ENCODE assay signal across 20 cellular contexts in the genomic region with DNA sequence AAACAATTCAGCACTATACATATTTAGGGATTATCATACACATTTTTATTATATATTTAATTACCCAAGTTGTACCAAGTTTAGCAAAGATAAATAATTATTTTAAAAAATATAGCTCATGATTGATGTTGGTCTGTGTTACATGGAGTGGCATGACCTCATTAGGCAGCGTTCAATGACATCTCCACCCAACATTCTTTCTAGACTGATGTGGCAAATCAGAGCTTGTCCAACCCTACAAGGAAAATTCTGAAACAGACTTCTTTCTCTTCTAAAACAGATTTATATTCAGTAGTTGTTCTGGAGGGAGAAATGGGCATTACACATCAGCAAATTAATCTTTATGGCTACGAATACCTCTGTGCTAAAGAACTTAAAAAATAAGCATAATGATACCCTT.
DNase-seq lines count a peak whose midpoint lies in the region; ATAC-seq and TF ChIP-seq lines count a peak whose summit lies in the region.
"Had no signal": no experiment of that assay in that cellular context is flagged by ENCODE, and none has a peak within 500 bp of the region (broad histone marks: within the 10 kb centered on the region; RNA-seq: fewer than 3 reads in every experiment).

No MANE protein-coding gene starts in this region.

- 0 out of 3 replicates have a peak, but pooled peaks have one; percentile 11 for ATAC-seq in SK-N-SH treated with all-trans-retinoic acid at 6 μM for 48 hours
- ATAC-seq in HG02759 (IDR thresholded peaks at IDR 0.05; ENCODE audit: unreplicated experiment): no peak
- ATAC-seq in HG03139 (IDR thresholded peaks at IDR 0.05; ENCODE audit: unreplicated experiment): no peak
- ATAC-seq in GM21515 (IDR thresholded peaks at IDR 0.05; ENCODE audit: unreplicated experiment): no peak
- ATAC-seq: body of pancreas, GM12878 had no signal

- peak; percentile 47 for DNase-seq in A172 (ENCODE audit: low spot score)
- DNase-seq in HPDE6-E6E7 (ENCODE audit: extremely low spot score): peak; percentile 43
- peak; percentile 64 to 81 for DNase-seq in foreskin fibroblast
- no peak for DNase-seq in nucleus accumbens (lab: John Stamatoyannopoulos, UW)
- DNase-seq: 8988T; activated gamma-delta T cell; body of pancreas; CD4-positive, alpha-beta memory T cell; H9; NCI-H1105; NCI-H2171 treated with DMSO at 0.1 percent for 48 hours; SHP77; stimulated activated CD4-positive, alpha-beta T cell treated with anti-CD3 and anti-CD28 coated beads, Interleukin-2, amount 100 ng/mL, for 24 hours had no signal

- no peak for TF ChIP-seq CTCF in foreskin fibroblast (IDR thresholded peaks at IDR 0.05; ENCODE audit: low read depth, low read length)

- no peak overlapping the region for H3K4me3 ChIP-seq in foreskin fibroblast (ENCODE audit: low read depth in 1 of 2, low read length in 2 of 2)
- H3K4me3 ChIP-seq: body of pancreas, GM12878, right atrium auricular region, thoracic aorta had no signal

TF ChIP-seq in SK-N-SH treated with all-trans-retinoic acid at 6 μM for 48 hours, 23 proteins besides CTCF, POLR2A, EP300 and RAD21:
- TF ChIP-seq PPARA (CRISPR knock-in tag; IDR thresholded peaks at IDR 0.05; ENCODE audit: borderline replicate concordance): no peak
- TF ChIP-seq, protein P1, sequence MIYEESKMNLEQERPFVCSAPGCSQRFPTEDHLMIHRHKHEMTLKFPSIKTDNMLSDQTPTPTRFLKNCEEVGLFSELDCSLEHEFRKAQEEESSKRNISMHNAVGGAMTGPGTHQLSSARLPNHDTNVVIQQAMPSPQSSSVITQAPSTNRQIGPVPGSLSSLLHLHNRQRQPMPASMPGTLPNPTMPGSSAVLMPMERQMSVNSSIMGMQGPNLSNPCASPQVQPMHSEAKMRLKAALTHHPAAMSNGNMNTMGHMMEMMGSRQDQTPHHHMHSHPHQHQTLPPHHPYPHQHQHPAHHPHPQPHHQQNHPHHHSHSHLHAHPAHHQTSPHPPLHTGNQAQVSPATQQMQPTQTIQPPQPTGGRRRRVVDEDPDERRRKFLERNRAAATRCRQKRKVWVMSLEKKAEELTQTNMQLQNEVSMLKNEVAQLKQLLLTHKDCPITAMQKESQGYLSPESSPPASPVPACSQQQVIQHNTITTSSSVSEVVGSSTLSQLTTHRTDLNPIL (CRISPR knock-in tag; IDR thresholded peaks at IDR 0.05; ENCODE audit: low read depth): no peak
- TF ChIP-seq, protein P2, sequence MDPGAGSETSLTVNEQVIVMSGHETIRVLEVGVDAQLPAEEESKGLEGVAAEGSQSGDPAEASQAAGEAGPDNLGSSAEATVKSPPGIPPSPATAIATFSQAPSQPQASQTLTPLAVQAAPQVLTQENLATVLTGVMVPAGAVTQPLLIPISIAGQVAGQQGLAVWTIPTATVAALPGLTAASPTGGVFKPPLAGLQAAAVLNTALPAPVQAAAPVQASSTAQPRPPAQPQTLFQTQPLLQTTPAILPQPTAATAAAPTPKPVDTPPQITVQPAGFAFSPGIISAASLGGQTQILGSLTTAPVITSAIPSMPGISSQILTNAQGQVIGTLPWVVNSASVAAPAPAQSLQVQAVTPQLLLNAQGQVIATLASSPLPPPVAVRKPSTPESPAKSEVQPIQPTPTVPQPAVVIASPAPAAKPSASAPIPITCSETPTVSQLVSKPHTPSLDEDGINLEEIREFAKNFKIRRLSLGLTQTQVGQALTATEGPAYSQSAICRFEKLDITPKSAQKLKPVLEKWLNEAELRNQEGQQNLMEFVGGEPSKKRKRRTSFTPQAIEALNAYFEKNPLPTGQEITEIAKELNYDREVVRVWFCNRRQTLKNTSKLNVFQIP (CRISPR knock-in tag; IDR thresholded peaks at IDR 0.05; ENCODE audit: borderline replicate concordance, low read depth): no peak
- TF ChIP-seq ZC3H10 (CRISPR knock-in tag; IDR thresholded peaks at IDR 0.05): no peak
- TF ChIP-seq OSR1 (CRISPR knock-in tag; IDR thresholded peaks at IDR 0.05): no peak

Comparison
In these comparisons a context has a peak if more than half of its experiments do, and no peak if none do; other contexts are left out.
1. DNase-seq: peak in A172 (single experiment), HPDE6-E6E7 (single experiment) and foreskin fibroblast (2 of 2); none in nucleus accumbens (0 of 56).